In genomic region chr20:32052792-32053362, GRCh38 we compare ENCODE assay signal across 9 cellular contexts. TPM values are rescaled to one million over a fixed set of nuclear protein-coding genes. Genes with fewer than 3 reads are reported as not detected.
DNase-seq lines count a peak whose midpoint lies in the region; ATAC-seq and TF ChIP-seq lines count a peak whose summit lies in the region.
"Had no signal": no experiment of that assay in that cellular context is flagged by ENCODE, and none has a peak within 500 bp of the region (broad histone marks: within the 10 kb centered on the region; RNA-seq: fewer than 3 reads in every experiment).

No MANE protein-coding gene starts in this region.

- H3K27ac ChIP-seq in heart left ventricle = peak overlapping the region in 1 of 12 donors; percentile 97

- TF ChIP-seq CTCF in GM10266 (IDR thresholded peaks at IDR 0.05; ENCODE audit: control insufficient read depth, insufficient read depth, low read depth, missing control alignments) (no peak), heart left ventricle (IDR thresholded peaks at IDR 0.05) (no peak), omental fat pad (IDR thresholded peaks at IDR 0.05) (no peak)

- intact Hi-C loops in heart left ventricle (cut with DNase I) = no loop called here

- no peaks in the 10 kb centered on the region for H3K36me3 ChIP-seq in heart left ventricle

- peak; percentile 70 for DNase-seq in GM10266 (ENCODE audit: extremely low spot score)
- DNase-seq in NAMALWA (ENCODE audit: low spot score) = peak; percentile 32
- peak; percentile 55 to 88 (median 74) for DNase-seq in heart left ventricle
- no peak for DNase-seq in omental fat pad (ENCODE audit: low spot score)
- DNase-seq in stimulated activated CD4-positive, alpha-beta T cell treated with anti-CD3 and anti-CD28 coated beads, Interleukin-12 subunit alpha, Interleukin-12 subunit beta, amount 100 ng/mL, for 4 hours = no peak
- DNase-seq in NCI-H187 (lab: John Stamatoyannopoulos, UW) = no peak
- DNase-seq: NCI-H524 treated with DMSO at 0.1 percent for 48 hours had no signal

- no peaks in the 10 kb centered on the region for H3K9me3 ChIP-seq in heart left ventricle

- peak overlapping the region in 10 of 12 donors; percentile 26 to 71 (median 46) for H3K4me3 ChIP-seq in heart left ventricle

- ATAC-seq in heart left ventricle (peak; percentile 47 to 83 (median 78)), omental fat pad (ENCODE audit: low FRiP score) (peak; percentile 34), SK-N-SH treated with all-trans-retinoic acid at 6 μM for 48 hours (no peak), HG02938 (IDR thresholded peaks at IDR 0.05; ENCODE audit: unreplicated experiment) (no peak)

- H3K27me3 ChIP-seq in heart left ventricle = peaks cover 16 to 68% (median 38%) of the 10 kb centered on the region in 9 donors

- TF ChIP-seq POLR2A in heart left ventricle (IDR thresholded peaks at IDR 0.05) = no peak

- 12 to 23% (median 14%) methylated on average over 21 to 22 of the region's 22 CpGs for WGBS in heart left ventricle, 4 donors

- H3K4me1 ChIP-seq in heart left ventricle = peaks cover 0 to 39% (median 7%) of the 10 kb centered on the region in 12 donors

TF ChIP-seq in SK-N-SH treated with all-trans-retinoic acid at 6 μM for 48 hours, 23 proteins besides CTCF, POLR2A, EP300 and RAD21:
- TF ChIP-seq POU6F1 (CRISPR knock-in tag; IDR thresholded peaks at IDR 0.05; ENCODE audit: borderline replicate concordance, low read depth) (no peak), CSDC2 (CRISPR knock-in tag; IDR thresholded peaks at IDR 0.05) (no peak), TCF4 (CRISPR knock-in tag; IDR thresholded peaks at IDR 0.05; ENCODE audit: borderline replicate concordance) (no peak), GLIS3 (CRISPR knock-in tag; IDR thresholded peaks at IDR 0.05) (no peak), ZNF565 (CRISPR knock-in tag; conservative IDR thresholded peaks at IDR 0.05; ENCODE audit: low read depth) (no peak), ZNF70 (CRISPR knock-in tag; IDR thresholded peaks at IDR 0.05) (no peak), ESRRG (CRISPR knock-in tag; IDR thresholded peaks at IDR 0.05) (no peak), TOX (CRISPR knock-in tag; IDR thresholded peaks at IDR 0.05; ENCODE audit: borderline replicate concordance) (no peak)

RNA-seq across cellular contexts. Expression of gene HCK, which starts 0.8 kb away (rescaled TPM):
- total RNA-seq in heart left ventricle = 10 to 100 TPM in 2 of 9 donors, 1 to 10 TPM in 7; 2.0 to 52.0 (median 4.5) TPM
- polyA plus RNA-seq in heart left ventricle = 1 to 10 TPM; 1.4 to 3.7 TPM
- total RNA-seq in omental fat pad = 10 to 100 TPM; 22.4 to 68.6 (median 39.2) TPM

RNA-seq across cellular contexts. Expression of gene CCM2L, which starts 42.6 kb away (rescaled TPM):
- total RNA-seq in heart left ventricle (10 to 100 TPM in 3 of 9 donors, 1 to 10 TPM in 6; 3.4 to 14.8 (median 8.7) TPM), omental fat pad (10 to 100 TPM in 1 of 4 donors, 1 to 10 TPM in 3; 2.4 to 41.6 (median 6.7) TPM)
- polyA plus RNA-seq in heart left ventricle = 10 to 100 TPM; 11.4 to 12.5 TPM

RNA-seq across cellular contexts. Expression of gene TM9SF4, which starts 56.6 kb away (rescaled TPM):
- 10 to 100 TPM; 25.6 to 37.9 (median 30.0) TPM for total RNA-seq in heart left ventricle
- polyA plus RNA-seq in heart left ventricle = 10 to 100 TPM; 15.7 to 23.5 TPM
- 10 to 100 TPM; 23.3 to 32.3 (median 31.5) TPM for total RNA-seq in omental fat pad

Comparison
In these comparisons a context has a peak if more than half of its experiments do, and no peak if none do; other contexts are left out.
1. DNase-seq: peak in GM10266 (single experiment), NAMALWA (single experiment) and heart left ventricle (5 of 5); none in omental fat pad (single experiment), stimulated activated CD4-positive, alpha-beta T cell treated with anti-CD3 and anti-CD28 coated beads, Interleukin-12 subunit alpha, Interleukin-12 subunit beta, amount 100 ng/mL, for 4 hours (single experiment) and NCI-H187 (0 of 2).
2. ATAC-seq: peak in heart left ventricle (4 of 4) and omental fat pad (single experiment); none in SK-N-SH treated with all-trans-retinoic acid at 6 μM for 48 hours (single experiment) and HG02938 (single experiment).